ENCODE assay signal across 14 cellular contexts in the genomic region with DNA sequence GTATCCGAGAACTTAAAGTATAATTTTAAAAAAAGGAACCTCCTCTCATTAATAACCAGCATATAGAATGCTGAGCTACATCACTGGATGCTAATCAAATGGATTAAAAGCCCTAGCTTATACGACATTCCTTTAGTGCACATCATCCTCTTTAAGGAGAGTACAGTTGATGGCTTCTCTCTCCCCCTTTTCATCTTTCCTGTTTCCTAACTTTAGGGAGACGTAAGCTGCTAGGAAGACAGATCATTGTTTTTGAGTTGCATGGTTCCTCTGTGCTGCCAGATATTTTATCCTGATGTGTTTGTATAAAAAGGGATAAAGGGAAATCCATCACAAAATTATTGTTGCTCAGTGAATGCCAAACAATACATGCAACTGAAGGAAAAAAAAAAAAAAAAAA.
A peak's percentile ranks its signal among the peaks of the same experiment; 100 is the strongest.
DNase-seq lines count a peak whose midpoint lies in the region; ATAC-seq, FAIRE-seq and TF ChIP-seq lines count a peak whose summit lies in the region.
"Had no signal": no experiment of that assay in that cellular context is flagged by ENCODE, and none has a peak within 500 bp of the region (broad histone marks: within the 10 kb centered on the region; RNA-seq: fewer than 3 reads in every experiment).

No MANE protein-coding gene starts in this region.

- H3K27me3 Mint-ChIP-seq in astrocyte (ENCODE audit: low read depth, unreplicated experiment): no peaks in the 10 kb centered on the region
- no peaks in the 10 kb centered on the region for H3K27me3 Mint-ChIP-seq in nephron progenitor cell (ENCODE audit: low read depth, poor library complexity)
- H3K27me3 Mint-ChIP-seq: CD8-positive, alpha-beta memory T cell had no signal

- no peak overlapping the region for H3K4me3 ChIP-seq in astrocyte (ENCODE audit: insufficient read depth, low read depth, low read length)
- H3K4me3 ChIP-seq: BLaER1 had no signal

- peak; percentile 82 for FAIRE-seq in astrocyte (lab: Jason Lieb, UNC)
- FAIRE-seq: H54, HepG2, HTR-8/SVneo had no signal

- H3K4me1 Mint-ChIP-seq in astrocyte (ENCODE audit: low read depth, unreplicated experiment): peaks cover 26% of the 10 kb centered on the region
- H3K4me1 Mint-ChIP-seq in nephron progenitor cell: peaks cover 19% of the 10 kb centered on the region
- H3K4me1 Mint-ChIP-seq: CD8-positive, alpha-beta memory T cell had no signal

- no peaks in the 10 kb centered on the region for H3K9me3 Mint-ChIP-seq in astrocyte (ENCODE audit: unreplicated experiment)
- no peaks in the 10 kb centered on the region for H3K9me3 Mint-ChIP-seq in nephron progenitor cell

- no peak overlapping the region for H3K27ac ChIP-seq in astrocyte (ENCODE audit: low read depth, low read length)
- H3K27ac ChIP-seq: BLaER1 had no signal

- no peaks in the 10 kb centered on the region for H3K36me3 ChIP-seq in astrocyte (ENCODE audit: insufficient read depth, low read length)

- DNase-seq in EH (ENCODE audit: low read depth) (peak; percentile 78), HCEC 1CT (peak; percentile 59), astrocyte (ENCODE audit: low read depth) (no peak), nephron progenitor cell (no peak)
- DNase-seq: AML-193; Caco-2; CD8-positive, alpha-beta memory T cell; DND-41 had no signal

- H3K36me3 Mint-ChIP-seq in astrocyte (ENCODE audit: low read depth, unreplicated experiment): no peaks in the 10 kb centered on the region
- no peaks in the 10 kb centered on the region for H3K36me3 Mint-ChIP-seq in nephron progenitor cell (ENCODE audit: low read depth)
- H3K36me3 Mint-ChIP-seq: CD8-positive, alpha-beta memory T cell had no signal

- no peaks in the 10 kb centered on the region for H3K27me3 ChIP-seq in astrocyte (ENCODE audit: insufficient read depth, low read length)
- H3K27me3 ChIP-seq: BLaER1 had no signal

- H3K4me3 Mint-ChIP-seq in astrocyte (ENCODE audit: unreplicated experiment) (no peak overlapping the region), nephron progenitor cell (no peak overlapping the region)
- H3K4me3 Mint-ChIP-seq: CD8-positive, alpha-beta memory T cell had no signal

- no peak overlapping the region for H2AFZ ChIP-seq in astrocyte (ENCODE audit: low read depth, low read length)

- no peaks in the 10 kb centered on the region for H3K9me3 ChIP-seq in astrocyte (ENCODE audit: insufficient read depth, low read depth, low read length)
- H3K9me3 ChIP-seq: BLaER1, Caco-2 had no signal

- no peak overlapping the region for H3K27ac Mint-ChIP-seq in astrocyte (ENCODE audit: unreplicated experiment)
- no peak overlapping the region for H3K27ac Mint-ChIP-seq in nephron progenitor cell
- H3K27ac Mint-ChIP-seq: CD8-positive, alpha-beta memory T cell had no signal

- no peak for ATAC-seq in HG02840 (IDR thresholded peaks at IDR 0.05; ENCODE audit: low FRiP score, unreplicated experiment)
- ATAC-seq in HG02798 (IDR thresholded peaks at IDR 0.05; ENCODE audit: poor library complexity, unreplicated experiment): no peak
- ATAC-seq: HepG2 had no signal

- no peaks in the 10 kb centered on the region for H3K79me2 ChIP-seq in astrocyte (ENCODE audit: insufficient read depth, low read length)

- no peak overlapping the region for H3K4me2 ChIP-seq in astrocyte (ENCODE audit: low read length)
- H3K4me2 ChIP-seq: BLaER1 had no signal

- no peak overlapping the region for H3K9ac ChIP-seq in astrocyte (ENCODE audit: low read length)
- H3K9ac ChIP-seq: BLaER1 had no signal

- H3K4me1 ChIP-seq in astrocyte (ENCODE audit: insufficient read depth, low read length): peaks cover under 1% of the 10 kb centered on the region
- H3K4me1 ChIP-seq: Caco-2 had no signal

- TF ChIP-seq CTCF in astrocyte (IDR thresholded peaks at IDR 0.05; ENCODE audit: insufficient read depth, low read depth, low read length): no peak
- no peak for TF ChIP-seq CTCF in nephron progenitor cell (IDR thresholded peaks at IDR 0.05)

- H4K20me1 ChIP-seq in astrocyte (ENCODE audit: insufficient read depth, low read length): no peaks in the 10 kb centered on the region
- H4K20me1 ChIP-seq: BLaER1 had no signal

Comparison
In these comparisons a context has a peak if more than half of its experiments do, and no peak if none do; other contexts are left out.
1. DNase-seq: peak in EH (single experiment) and HCEC 1CT (single experiment); none in astrocyte (single experiment) and nephron progenitor cell (single experiment).